Comparison of ENCODE assay signal across 1 cellular context in genomic region chr4:6732441-6733357, GRCh38.
TF ChIP-seq lines count a peak whose summit lies in the region.

No MANE protein-coding gene starts in this region.

TF ChIP-seq in HepG2, 621 proteins besides CTCF, POLR2A, EP300 and RAD21 (continued from another document and continues in another):
- TF ChIP-seq ZFP91 (CRISPR knock-in tag; IDR thresholded peaks at IDR 0.05; ENCODE audit: borderline replicate concordance), result peak; percentile 42; the same call in 1 of the 2 replicates
- no peak for TF ChIP-seq HOXA7 (CRISPR knock-in tag; IDR thresholded peaks at IDR 0.05)
- TF ChIP-seq ZNF205 (CRISPR knock-in tag; IDR thresholded peaks at IDR 0.05), result no peak
- TF ChIP-seq TBP (CRISPR knock-in tag; IDR thresholded peaks at IDR 0.05), result no peak
- TF ChIP-seq PATZ1 (CRISPR knock-in tag; IDR thresholded peaks at IDR 0.05), result no peak
- no peak for TF ChIP-seq BCL6 (CRISPR knock-in tag; IDR thresholded peaks at IDR 0.05)
- TF ChIP-seq SRSF1 (optimal IDR thresholded peaks at IDR 0.05; ENCODE audit: low read depth, low read length), result peak; percentile 24
- TF ChIP-seq SIN3A (IDR thresholded peaks at IDR 0.05; ENCODE audit: borderline replicate concordance, low read depth, low read length), result peak; percentile 44; the same call in 1 of the 2 replicates
- TF ChIP-seq PAF1 (CRISPR knock-in tag; IDR thresholded peaks at IDR 0.05), result no peak
- TF ChIP-seq ATF7-NPFF (CRISPR knock-in tag; IDR thresholded peaks at IDR 0.05; ENCODE audit: low read depth), result no peak
- TF ChIP-seq THYN1 (CRISPR knock-in tag; IDR thresholded peaks at IDR 0.05; ENCODE audit: borderline replicate concordance, low read depth), result 0 out of 2 replicates have a peak, but pooled peaks have one; percentile 43
- TF ChIP-seq PHF8 (CRISPR knock-in tag; IDR thresholded peaks at IDR 0.05), result no peak
- TF ChIP-seq ZNF740 (CRISPR knock-in tag; IDR thresholded peaks at IDR 0.05), result 0 out of 2 replicates have a peak, but pooled peaks have one; percentile 41
- TF ChIP-seq AGO1 (IDR thresholded peaks at IDR 0.05; ENCODE audit: low read depth, low read length, poor library complexity, severe bottlenecking), result peak; percentile 81
- no peak for TF ChIP-seq NFRKB (IDR thresholded peaks at IDR 0.05)
- no peak for TF ChIP-seq ZNF510 (CRISPR knock-in tag; IDR thresholded peaks at IDR 0.05; ENCODE audit: low read depth)
- no peak for TF ChIP-seq ZNF10 (CRISPR knock-in tag; IDR thresholded peaks at IDR 0.05; ENCODE audit: borderline replicate concordance, low read depth)
- no peak for TF ChIP-seq PBX2 (CRISPR knock-in tag; IDR thresholded peaks at IDR 0.05)
- no peak for TF ChIP-seq EED (CRISPR knock-in tag; IDR thresholded peaks at IDR 0.05)
- TF ChIP-seq ZNF790 (CRISPR knock-in tag; IDR thresholded peaks at IDR 0.05; ENCODE audit: borderline replicate concordance), result no peak
- no peak for TF ChIP-seq NR3C1 (CRISPR knock-in tag; IDR thresholded peaks at IDR 0.05)
- TF ChIP-seq SCMH1 (CRISPR knock-in tag; IDR thresholded peaks at IDR 0.05; ENCODE audit: borderline replicate concordance), result no peak
- no peak for TF ChIP-seq GMEB1 (CRISPR knock-in tag; IDR thresholded peaks at IDR 0.05; ENCODE audit: borderline replicate concordance)
- TF ChIP-seq GTF2F1 (IDR thresholded peaks at IDR 0.05; ENCODE audit: low read length), result no peak
- TF ChIP-seq ZNF235 (CRISPR knock-in tag; IDR thresholded peaks at IDR 0.05; ENCODE audit: borderline replicate concordance), result 0 out of 2 replicates have a peak, but pooled peaks have one; percentile 4
- no peak for TF ChIP-seq AHR (CRISPR knock-in tag; IDR thresholded peaks at IDR 0.05)
- 0 out of 2 replicates have a peak, but pooled peaks have one; percentile 30 for TF ChIP-seq POLR2AphosphoS5 (IDR thresholded peaks at IDR 0.05; ENCODE audit: low read depth, low read length)
- peak; percentile 52; the same call in 1 of the 2 replicates for TF ChIP-seq KAT8 (CRISPR knock-in tag; IDR thresholded peaks at IDR 0.05)
- TF ChIP-seq KDM5B (CRISPR knock-in tag; IDR thresholded peaks at IDR 0.05; ENCODE audit: borderline replicate concordance), result no peak
- TF ChIP-seq TMF1 (CRISPR knock-in tag; IDR thresholded peaks at IDR 0.05; ENCODE audit: low read depth), result no peak
- TF ChIP-seq ZSCAN25 (CRISPR knock-in tag; IDR thresholded peaks at IDR 0.05), result no peak
- TF ChIP-seq E2F1 (CRISPR knock-in tag; IDR thresholded peaks at IDR 0.05), result no peak
- peak; percentile 84 for TF ChIP-seq ZNF292 (CRISPR knock-in tag; IDR thresholded peaks at IDR 0.05; ENCODE audit: borderline replicate concordance, low read depth)
- no peak for TF ChIP-seq ZNF749 (CRISPR knock-in tag; IDR thresholded peaks at IDR 0.05; ENCODE audit: borderline replicate concordance)
- no peak for TF ChIP-seq TEAD2 (CRISPR knock-in tag; IDR thresholded peaks at IDR 0.05)
- TF ChIP-seq YEATS4 (CRISPR knock-in tag; IDR thresholded peaks at IDR 0.05; ENCODE audit: borderline replicate concordance), result peak; percentile 61; the same call in 1 of the 2 replicates
- no peak for TF ChIP-seq MAF1 (CRISPR knock-in tag; IDR thresholded peaks at IDR 0.05; ENCODE audit: borderline replicate concordance)
- TF ChIP-seq GATA4 (IDR thresholded peaks at IDR 0.05; ENCODE audit: borderline replicate concordance, low read depth), result no peak
- peak; percentile 46; the same call in 1 of the 2 replicates for TF ChIP-seq THAP11 (CRISPR knock-in tag; IDR thresholded peaks at IDR 0.05)
- TF ChIP-seq ZNF33A (CRISPR knock-in tag; IDR thresholded peaks at IDR 0.05; ENCODE audit: borderline replicate concordance), result no peak
- TF ChIP-seq ZNF574 (CRISPR knock-in tag; IDR thresholded peaks at IDR 0.05), result 0 out of 2 replicates have a peak, but pooled peaks have one; percentile 46
- TF ChIP-seq ARID5B (CRISPR knock-in tag; IDR thresholded peaks at IDR 0.05), result peak; percentile 15; the same call in 1 of the 2 replicates
- TF ChIP-seq ZNF569 (CRISPR knock-in tag; IDR thresholded peaks at IDR 0.05; ENCODE audit: borderline replicate concordance), result no peak
- no peak for TF ChIP-seq ZNF780A (CRISPR knock-in tag; IDR thresholded peaks at IDR 0.05)
- no peak for TF ChIP-seq ZNF335 (CRISPR knock-in tag; IDR thresholded peaks at IDR 0.05)
- no peak for TF ChIP-seq CERS6 (CRISPR knock-in tag; IDR thresholded peaks at IDR 0.05)
- peak; percentile 100 for TF ChIP-seq NFE2L2 (IDR thresholded peaks at IDR 0.05; ENCODE audit: low read length)
- peak; percentile 43; the same call in 1 of the 2 replicates for TF ChIP-seq ZBTB33 (CRISPR knock-in tag; IDR thresholded peaks at IDR 0.05)
